ENCODE assay signal across 17 cellular contexts in the genomic region with DNA sequence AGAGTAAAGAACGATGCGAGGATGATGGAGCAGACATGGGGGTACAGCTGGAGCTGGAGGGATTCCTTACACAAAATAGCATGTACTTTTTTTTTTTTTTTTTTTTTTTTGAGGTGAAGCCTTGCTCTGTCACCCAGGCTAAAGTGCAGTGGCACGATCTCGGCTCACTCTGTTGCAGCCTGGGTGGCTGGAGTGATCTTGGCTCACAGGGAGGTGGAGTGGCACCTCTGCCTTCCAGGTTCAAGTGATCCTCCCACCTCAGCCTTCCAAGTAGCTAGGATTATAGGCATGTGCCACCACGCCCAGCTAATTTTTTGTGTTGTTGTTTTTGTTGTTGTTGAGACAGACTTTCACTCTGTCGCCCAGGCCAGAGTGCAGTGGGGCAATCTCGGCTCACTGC. TPM values are rescaled to one million over a fixed set of nuclear protein-coding genes. Genes with fewer than 3 reads are reported as not detected.
"Had no signal": no experiment of that assay in that cellular context is flagged by ENCODE, and none has a peak within 500 bp of the region (broad histone marks: within the 10 kb centered on the region; RNA-seq: fewer than 3 reads in every experiment).

No MANE protein-coding gene starts in this region.

- H3K9me3 ChIP-seq: neutrophil, pancreas, transverse colon had no signal

- H3K4me2 ChIP-seq: smooth muscle cell had no signal

- DNase-seq: activated CD4-positive, alpha-beta T cell treated with anti-CD3 and anti-CD28 coated beads, Interleukin-2, amount 50 U/mL, for 4 hours; anterior cingulate cortex; central memory CD4-positive, alpha-beta T cell; erythroblast; foreskin melanocyte; immature natural killer cell; pancreas; stimulated activated CD4-positive, alpha-beta T cell treated with anti-CD3 and anti-CD28 coated beads, Interleukin-4, amount 100 ng/mL, for 24 hours; stimulated activated naive CD4-positive, alpha-beta T cell; SW 1271; transverse colon had no signal

- ATAC-seq: naive thymus-derived CD8-positive, alpha-beta T cell; pancreas; sciatic nerve had no signal

- H3K36me3 ChIP-seq: neutrophil, pancreas, transverse colon had no signal

- H3K27ac ChIP-seq: neutrophil had no signal

- H3K9me3 Mint-ChIP-seq: immature natural killer cell; naive thymus-derived CD8-positive, alpha-beta T cell had no signal

- H3K36me3 Mint-ChIP-seq: brain; immature natural killer cell; naive thymus-derived CD8-positive, alpha-beta T cell had no signal

- H3K4me3 Mint-ChIP-seq: brain; immature natural killer cell; naive thymus-derived CD8-positive, alpha-beta T cell had no signal

- H3K27me3 ChIP-seq: pancreas had no signal

- H3K4me3 ChIP-seq: pancreas, smooth muscle cell, transverse colon had no signal

- H3K4me1 ChIP-seq: pancreas had no signal

RNA-seq across cellular contexts. Expression of a gene that starts 5.1 kb away (rescaled TPM):
- total RNA-seq: mesenteric fat pad, smooth muscle cell had no signal
- polyA plus RNA-seq: immature natural killer cell, smooth muscle cell had no signal

RNA-seq across cellular contexts. Expression of a gene that starts 8.8 kb away (rescaled TPM):
- total RNA-seq: mesenteric fat pad, smooth muscle cell, transverse colon had no signal
- polyA plus RNA-seq: immature natural killer cell; naive thymus-derived CD8-positive, alpha-beta T cell; smooth muscle cell had no signal
